In genomic region chr5:123033157-123033671, GRCh38 we compare ENCODE assay signal across 27 cellular contexts. TPM values are rescaled to one million over a fixed set of nuclear protein-coding genes. Genes with fewer than 3 reads are reported as not detected.
"Had no signal": no experiment of that assay in that cellular context is flagged by ENCODE, and none has a peak within 500 bp of the region (broad histone marks: within the 10 kb centered on the region; RNA-seq: fewer than 3 reads in every experiment).

No MANE protein-coding gene starts in this region.

- H3K36me3 ChIP-seq: ovary, suprapubic skin, transverse colon, uterus had no signal

- H3K27me3 ChIP-seq: gastrocnemius medialis, ovary, suprapubic skin, transverse colon, uterus had no signal

- H3K9me3 ChIP-seq: gastrocnemius medialis, ovary, psoas muscle, suprapubic skin, transverse colon, uterus had no signal

- H3K4me1 ChIP-seq: uterus had no signal

- H3K4me3 ChIP-seq: dorsolateral prefrontal cortex, gastrocnemius medialis, ovary, psoas muscle, skin epidermis, suprapubic skin, transverse colon, uterus had no signal

- H3K27ac ChIP-seq: dorsolateral prefrontal cortex, ovary, psoas muscle, skin epidermis, suprapubic skin, transverse colon, uterus had no signal

- DNase-seq: activated B cell treated with CpG ODN at 0.5 μM for 24 hours; activated CD8-positive, alpha-beta T cell treated with anti-CD3 and anti-CD28 coated beads for 36 hours; activated naive CD4-positive, alpha-beta T cell; activated naive CD8-positive, alpha-beta T cell treated with anti-CD3 and anti-CD28 coated beads for 36 hours; activated T-cell treated with anti-CD3 and anti-CD28 coated beads, Interleukin-2, amount 50 U/mL, for 1 hour; amniotic stem cell; dorsolateral prefrontal cortex; endodermal cell; gastrocnemius medialis; head of caudate nucleus; immature natural killer cell; kidney glomerular epithelial cell; mesendoderm; naive thymus-derived CD8-positive, alpha-beta T cell; ovary; psoas muscle; right cardiac atrium; stimulated activated CD4-positive, alpha-beta T cell treated with anti-CD3 and anti-CD28 coated beads, Interleukin-4, amount 100 ng/mL, for 1 hour; stimulated activated naive CD8-positive, alpha-beta T cell treated with anti-CD3 and anti-CD28 coated beads, Interleukin-15, amount 100 ng/mL, for 72 hours; T-helper 9 cell; transverse colon; uterus had no signal

RNA-seq across cellular contexts. Expression of gene PPIC, which starts 3.3 kb away (rescaled TPM):
- total RNA-seq: activated B cell treated with CpG ODN at 0.5 μM for 24 hours; activated CD4-positive, alpha-beta T cell treated with anti-CD3 and anti-CD28 coated beads, Interleukin-2, amount 10 ng/mL, durations not matched to agents 24 days and 14 days; activated CD8-positive, alpha-beta T cell treated with anti-CD3 and anti-CD28 coated beads for 36 hours; activated naive CD8-positive, alpha-beta T cell treated with anti-CD3 and anti-CD28 coated beads for 36 hours; activated T-helper 17 cell treated with anti-CD3 and anti-CD28 coated beads, Interleukin-2, amount 50 U/mL, for 72 hours; naive thymus-derived CD8-positive, alpha-beta T cell had no signal
- polyA plus RNA-seq: immature natural killer cell; naive thymus-derived CD8-positive, alpha-beta T cell had no signal

RNA-seq across cellular contexts. Expression of gene PRDM6, which starts 55.8 kb away (rescaled TPM):
- total RNA-seq: activated B cell treated with CpG ODN at 0.5 μM for 24 hours; activated CD4-positive, alpha-beta T cell treated with anti-CD3 and anti-CD28 coated beads, Interleukin-2, amount 10 ng/mL, durations not matched to agents 24 days and 14 days; activated CD8-positive, alpha-beta T cell treated with anti-CD3 and anti-CD28 coated beads for 36 hours; activated naive CD8-positive, alpha-beta T cell treated with anti-CD3 and anti-CD28 coated beads for 36 hours; epithelial cell of proximal tubule; naive thymus-derived CD8-positive, alpha-beta T cell had no signal
- polyA plus RNA-seq: immature natural killer cell; naive thymus-derived CD8-positive, alpha-beta T cell had no signal
